ENCODE assay signal across 1 cellular context in the genomic region with DNA sequence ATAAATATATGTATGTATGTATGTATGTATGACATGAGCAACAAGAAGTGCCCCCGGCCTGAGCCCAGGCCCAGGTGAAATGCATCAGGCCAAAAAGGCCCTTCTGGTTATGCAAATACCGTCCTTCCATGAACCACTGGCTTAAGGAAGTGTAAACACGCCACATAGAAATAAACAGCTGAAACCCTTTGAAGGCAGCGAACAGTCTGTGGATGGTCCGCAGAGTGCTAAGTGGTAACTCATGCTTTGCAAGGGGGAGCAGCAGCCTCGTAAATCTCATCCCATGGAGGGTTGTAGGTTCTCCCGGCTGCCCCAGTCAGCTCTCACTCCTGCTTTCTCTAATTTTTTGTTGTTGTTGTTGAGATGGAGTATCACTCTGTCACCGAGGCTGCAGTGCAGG.
TF ChIP-seq lines count a peak whose summit lies in the region.

No MANE protein-coding gene starts in this region.

TF ChIP-seq in SK-N-SH treated with all-trans-retinoic acid at 6 μM for 48 hours, 23 proteins besides CTCF, POLR2A, EP300 and RAD21 (continued from another document):
- TF ChIP-seq, protein P1, sequence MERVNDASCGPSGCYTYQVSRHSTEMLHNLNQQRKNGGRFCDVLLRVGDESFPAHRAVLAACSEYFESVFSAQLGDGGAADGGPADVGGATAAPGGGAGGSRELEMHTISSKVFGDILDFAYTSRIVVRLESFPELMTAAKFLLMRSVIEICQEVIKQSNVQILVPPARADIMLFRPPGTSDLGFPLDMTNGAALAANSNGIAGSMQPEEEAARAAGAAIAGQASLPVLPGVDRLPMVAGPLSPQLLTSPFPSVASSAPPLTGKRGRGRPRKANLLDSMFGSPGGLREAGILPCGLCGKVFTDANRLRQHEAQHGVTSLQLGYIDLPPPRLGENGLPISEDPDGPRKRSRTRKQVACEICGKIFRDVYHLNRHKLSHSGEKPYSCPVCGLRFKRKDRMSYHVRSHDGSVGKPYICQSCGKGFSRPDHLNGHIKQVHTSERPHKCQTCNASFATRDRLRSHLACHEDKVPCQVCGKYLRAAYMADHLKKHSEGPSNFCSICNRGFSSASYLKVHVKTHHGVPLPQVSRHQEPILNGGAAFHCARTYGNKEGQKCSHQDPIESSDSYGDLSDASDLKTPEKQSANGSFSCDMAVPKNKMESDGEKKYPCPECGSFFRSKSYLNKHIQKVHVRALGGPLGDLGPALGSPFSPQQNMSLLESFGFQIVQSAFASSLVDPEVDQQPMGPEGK (CRISPR knock-in tag; IDR thresholded peaks at IDR 0.05; ENCODE audit: borderline replicate concordance): no peak
- TF ChIP-seq ZC3H10 (CRISPR knock-in tag; IDR thresholded peaks at IDR 0.05): no peak
- TF ChIP-seq SNAI2 (CRISPR knock-in tag; IDR thresholded peaks at IDR 0.05): no peak
- no peak for TF ChIP-seq ZNF565 (CRISPR knock-in tag; conservative IDR thresholded peaks at IDR 0.05; ENCODE audit: low read depth)
- TF ChIP-seq ESRRG (CRISPR knock-in tag; IDR thresholded peaks at IDR 0.05): no peak
- TF ChIP-seq TOX (CRISPR knock-in tag; IDR thresholded peaks at IDR 0.05; ENCODE audit: borderline replicate concordance): no peak
- no peak for TF ChIP-seq CSDC2 (CRISPR knock-in tag; IDR thresholded peaks at IDR 0.05)
- no peak for TF ChIP-seq CSRNP3 (CRISPR knock-in tag; IDR thresholded peaks at IDR 0.05)
